ENCODE assay signal across 21 cellular contexts in genomic region chr12:122048156-122048555, GRCh38. TPM values are rescaled to one million over a fixed set of nuclear protein-coding genes. Genes with fewer than 3 reads are reported as not detected.
A peak's percentile ranks its signal among the peaks of the same experiment; 100 is the strongest.
DNase-seq lines count a peak whose midpoint lies in the region; ATAC-seq, FAIRE-seq and TF ChIP-seq lines count a peak whose summit lies in the region.
"Had no signal": no experiment of that assay in that cellular context is flagged by ENCODE, and none has a peak within 500 bp of the region (broad histone marks: within the 10 kb centered on the region; RNA-seq: fewer than 3 reads in every experiment).

No MANE protein-coding gene starts in this region.

- intact Hi-C loops in upper lobe of right lung (cut with DNase I): no loop called here

- H3K27ac Mint-ChIP-seq in T-helper 2 cell treated with Interferon-gamma antibody and Interleukin-4, amounts not matched to agents 5 μg/mL and 100 μg/mL, for 36 hours: peak overlapping the region; percentile 26

- H3K4me1 ChIP-seq in upper lobe of right lung: peaks cover 14% of the 10 kb centered on the region
- H3K4me1 ChIP-seq: BE2C had no signal

- H3K9me3 Mint-ChIP-seq in T-helper 2 cell treated with Interferon-gamma antibody and Interleukin-4, amounts not matched to agents 5 μg/mL and 100 μg/mL, for 36 hours: no peaks in the 10 kb centered on the region

- H3K27ac ChIP-seq in upper lobe of right lung: no peak overlapping the region
- H3K27ac ChIP-seq: 22Rv1 had no signal

- FAIRE-seq in frontal cortex (lab: Jason Lieb, UNC): no peak
- FAIRE-seq: GM12878, GM18507, H54 had no signal

- DNase-seq in T-helper 2 cell treated with Interferon-gamma antibody and Interleukin-4, amounts not matched to agents 5 μg/mL and 100 μg/mL, for 36 hours (ENCODE audit: low spot score): no peak
- DNase-seq in T-helper 2 cell (no peak), amniotic epithelial cell (ENCODE audit: low read depth) (peak; percentile 98), fibroblast of villous mesenchyme (ENCODE audit: low read depth) (peak; percentile 65), upper lobe of right lung (no peak), Kasumi-1 (lab: John Stamatoyannopoulos, UW) (no peak), NCI-H1105 treated with DMSO at 0.1 percent for 48 hours (lab: John Stamatoyannopoulos, UW) (no peak), frontal cortex (ENCODE audit: low spot score in 2 of 2) (no peak)
- DNase-seq: BE2C; CD4-positive, alpha-beta memory T cell; DMS79; GDM1; MM.1S; NCI-H1417; NCI-H187 treated with DMSO at 0.1 percent for 48 hours; NCI-H69; SIG-M5 had no signal

- H3K36me3 ChIP-seq in upper lobe of right lung: peaks cover 13% of the 10 kb centered on the region

- no peaks in the 10 kb centered on the region for H3K27me3 Mint-ChIP-seq in T-helper 2 cell treated with Interferon-gamma antibody and Interleukin-4, amounts not matched to agents 5 μg/mL and 100 μg/mL, for 36 hours (ENCODE audit: low read depth)
- H3K27me3 Mint-ChIP-seq: CD4-positive, alpha-beta memory T cell had no signal

- no peaks in the 10 kb centered on the region for H3K27me3 ChIP-seq in upper lobe of right lung
- H3K27me3 ChIP-seq: BE2C had no signal

- no peaks in the 10 kb centered on the region for H3K9me3 ChIP-seq in upper lobe of right lung
- H3K9me3 ChIP-seq: BE2C had no signal

- H3K36me3 Mint-ChIP-seq in T-helper 2 cell treated with Interferon-gamma antibody and Interleukin-4, amounts not matched to agents 5 μg/mL and 100 μg/mL, for 36 hours (ENCODE audit: low read depth): peaks cover 12% of the 10 kb centered on the region

- H3K4me3 Mint-ChIP-seq in T-helper 2 cell treated with Interferon-gamma antibody and Interleukin-4, amounts not matched to agents 5 μg/mL and 100 μg/mL, for 36 hours: no peak overlapping the region

- H3K4me3 ChIP-seq in fibroblast of villous mesenchyme (ENCODE audit: low read depth, low read length) (no peak overlapping the region), upper lobe of right lung (no peak overlapping the region)
- H3K4me3 ChIP-seq: GM12878 had no signal

- peak; percentile 20 for ATAC-seq in upper lobe of right lung
- ATAC-seq: GM12878 had no signal

- TF ChIP-seq CTCF in fibroblast of villous mesenchyme (IDR thresholded peaks at IDR 0.05; ENCODE audit: insufficient read depth, low read depth, low read length): no peak
- TF ChIP-seq CTCF in upper lobe of right lung (IDR thresholded peaks at IDR 0.05): no peak

- no peaks in the 10 kb centered on the region for H3K4me1 Mint-ChIP-seq in T-helper 2 cell treated with Interferon-gamma antibody and Interleukin-4, amounts not matched to agents 5 μg/mL and 100 μg/mL, for 36 hours (ENCODE audit: low read depth)
- H3K4me1 Mint-ChIP-seq: CD4-positive, alpha-beta memory T cell had no signal

RNA-seq across cellular contexts. Expression of gene BCL7A, which starts 26.5 kb away (rescaled TPM):
- total RNA-seq in fibroblast of villous mesenchyme (3.9 TPM in 2 replicates), upper lobe of right lung (11.4 TPM), frontal cortex (88.0 TPM)

RNA-seq across cellular contexts. Expression of gene MLXIP, which starts 30.4 kb away (rescaled TPM):
- total RNA-seq in fibroblast of villous mesenchyme (16.4 and 18.4 TPM in 2 replicates), upper lobe of right lung (57.4 TPM), frontal cortex (6.9 TPM)

Comparison
In these comparisons a context has a peak if more than half of its experiments do, and no peak if none do; other contexts are left out.
1. DNase-seq: peak in amniotic epithelial cell (single experiment) and fibroblast of villous mesenchyme (single experiment); none in T-helper 2 cell treated with Interferon-gamma antibody and Interleukin-4, amounts not matched to agents 5 μg/mL and 100 μg/mL, for 36 hours (single experiment), T-helper 2 cell (0 of 5), upper lobe of right lung (single experiment), Kasumi-1 (0 of 2), NCI-H1105 treated with DMSO at 0.1 percent for 48 hours (single experiment) and frontal cortex (0 of 2).